1 cellular context compared by ENCODE assay signal in genomic region chr2:12929806-12930205, GRCh38.
TF ChIP-seq lines count a peak whose summit lies in the region.

No MANE protein-coding gene starts in this region.

TF ChIP-seq in WTC11, 78 proteins besides CTCF, POLR2A, EP300 and RAD21 (continued from another document):
- TF ChIP-seq TEAD4 (CRISPR knock-in tag; IDR thresholded peaks at IDR 0.05): no peak
- no peak for TF ChIP-seq ATF2 (CRISPR knock-in tag; IDR thresholded peaks at IDR 0.05; ENCODE audit: borderline replicate concordance, low read depth)
- TF ChIP-seq ZNF512 (CRISPR knock-in tag; IDR thresholded peaks at IDR 0.05; ENCODE audit: borderline replicate concordance): no peak
- no peak for TF ChIP-seq JAZF1 (CRISPR knock-in tag; IDR thresholded peaks at IDR 0.05)
- TF ChIP-seq TP53 (CRISPR knock-in tag; IDR thresholded peaks at IDR 0.05): no peak
